ENCODE assay signal across 8 cellular contexts in genomic region chr5:149731332-149731616, GRCh38. TPM values are rescaled to one million over a fixed set of nuclear protein-coding genes. Genes with fewer than 3 reads are reported as not detected.
DNase-seq lines count a peak whose midpoint lies in the region; ATAC-seq, FAIRE-seq and TF ChIP-seq lines count a peak whose summit lies in the region.

No MANE protein-coding gene starts in this region.

- no peaks in the 10 kb centered on the region for H3K27me3 ChIP-seq in Panc1 (ENCODE audit: control insufficient read depth, insufficient read depth, low read length)
- no peaks in the 10 kb centered on the region for H3K27me3 ChIP-seq in esophagus muscularis mucosa
- H3K27me3 ChIP-seq in prostate gland (replicated peaks; ENCODE audit: insufficient read depth), result no peaks in the 10 kb centered on the region

- no peak for TF ChIP-seq CTCF in Panc1 (IDR thresholded peaks at IDR 0.05)
- no peak for TF ChIP-seq CTCF in esophagus muscularis mucosa (IDR thresholded peaks at IDR 0.05)
- TF ChIP-seq CTCF in prostate gland (IDR thresholded peaks at IDR 0.05), result no peak

- BruUV-seq in Panc1 (replicated peaks; lab: Mats Ljungman, UMichigan), result no TSS peak

- H3K9me3 ChIP-seq in Panc1 (ENCODE audit: control insufficient read depth, insufficient read depth, low read depth, low read length) (no peaks in the 10 kb centered on the region), esophagus muscularis mucosa (no peaks in the 10 kb centered on the region), prostate gland (no peaks in the 10 kb centered on the region)

- TF ChIP-seq POLR2A in esophagus muscularis mucosa (IDR thresholded peaks at IDR 0.05; ENCODE audit: low read depth) (no peak), prostate gland (IDR thresholded peaks at IDR 0.05) (no peak)

- in situ Hi-C loops in Panc1 (cut with HindIII; ENCODE audit: low pct_unique_long_range_greater_than_20kb, low sequenced_read_pairs), result no loop called here

- POLR2A ChIA-PET in Panc1 (lab: Charles Lee), result no interaction called here

- DNase-seq in Panc1 (ENCODE audit: low read depth, low spot score) (no peak), esophagus muscularis mucosa (ENCODE audit: extremely low spot score) (no peak), prostate gland (ENCODE audit: low spot score) (no peak), HPDE6-E6E7 (ENCODE audit: extremely low spot score) (no peak), RCC 7860 (ENCODE audit: low spot score) (no peak), NOMO-1 treated with DMSO at 0.1 percent for 48 hours (lab: John Stamatoyannopoulos, UW; ENCODE audit: unreplicated experiment) (no peak)
- no peak for DNase-seq in activated CD8-positive, alpha-beta memory T cell treated with anti-CD3 and anti-CD28 coated beads, Interleukin-2, amount 50 U/mL, for 48 hours

- intact Hi-C loops in Panc1 (cut with micrococcal nuclease; ENCODE audit: unreplicated experiment) (no loop called here), esophagus muscularis mucosa (cut with DNase I) (loop anchor here (2.0 kb wide), 1 partner anchor 98 kb away; no protein-coding TSS in a partner anchor), prostate gland (cut with DNase I) (loop anchor here (2.0 to 5.0 kb wide), 2 partner anchors 61 to 94 kb away; no protein-coding TSS in a partner anchor)

- FAIRE-seq in RCC 7860 (lab: Jason Lieb, UNC), result no peak

- TF ChIP-seq EP300 in esophagus muscularis mucosa (IDR thresholded peaks at IDR 0.05), result no peak

- H3K27ac ChIP-seq in Panc1 (ENCODE audit: low read length) (peak overlapping the region; percentile 74; the same call in 1 of the 2 replicates), esophagus muscularis mucosa (replicated peaks in 1 of 4) (peak overlapping the region; percentile 93 to 97 (median 96)), prostate gland (peak overlapping the region; percentile 72 to 77)

- WGBS in esophagus muscularis mucosa, result 0% methylated on average over 22 of the region's 23 CpGs
- WGBS in prostate gland, result under 1% methylated on average over 23 of the region's 23 CpGs

- H3K4me3 ChIP-seq in Panc1 (ENCODE audit: low read depth in 2 of 2, low read length in 2 of 2) (peak overlapping the region; percentile 76 to 81), esophagus muscularis mucosa (peak overlapping the region; percentile 82 to 100 (median 90)), prostate gland (peak overlapping the region; percentile 60 to 71)

- H3K36me3 ChIP-seq in Panc1 (ENCODE audit: control insufficient read depth, insufficient read depth, low read length), result no peaks in the 10 kb centered on the region
- no peaks in the 10 kb centered on the region for H3K36me3 ChIP-seq in esophagus muscularis mucosa
- no peaks in the 10 kb centered on the region for H3K36me3 ChIP-seq in prostate gland

- ATAC-seq in GM19351 (IDR thresholded peaks at IDR 0.05; ENCODE audit: unreplicated experiment) (peak; percentile 1), Panc1 (peak; percentile 2)

- CTCF ChIA-PET in Panc1 (lab: Charles Lee), result interaction anchor here (0.6 to 0.9 kb wide), 4 partner anchors 75 to 234 kb away, joined by 3 to 12 read pairs (median 9); no protein-coding TSS in a partner anchor

- H3K4me1 ChIP-seq in Panc1 (ENCODE audit: control insufficient read depth, insufficient read depth, low read length) (peaks cover 9% of the 10 kb centered on the region; the same call in 1 of the 2 replicates), esophagus muscularis mucosa (peaks cover 33 to 56% (median 47%) of the 10 kb centered on the region in 4 donors), prostate gland (replicated peaks) (no peaks in the 10 kb centered on the region)

RNA-seq across cellular contexts. Expression of gene PPARGC1B, which starts 1.2 kb away (rescaled TPM):
- 6.6 TPM for total RNA-seq in Panc1 (2021; ENCODE audit: unreplicated experiment)
- 1.8 TPM for polyA plus RNA-seq in Panc1 (2012; ENCODE audit: insufficient read length)
- total RNA-seq in esophagus muscularis mucosa, result 10 to 100 TPM in 2 of 4 donors, 1 to 10 TPM in 2; 5.1 to 14.0 (median 9.7) TPM
- total RNA-seq in prostate gland, result 1 to 10 TPM; 4.2 to 5.8 TPM
